Comparison of ENCODE assay signal across 23 cellular contexts in genomic region chr2:122105885-122106221, GRCh38.
DNase-seq lines count a peak whose midpoint lies in the region; ATAC-seq, FAIRE-seq and TF ChIP-seq lines count a peak whose summit lies in the region.
"Had no signal": no experiment of that assay in that cellular context is flagged by ENCODE, and none has a peak within 500 bp of the region (broad histone marks: within the 10 kb centered on the region; RNA-seq: fewer than 3 reads in every experiment).

No MANE protein-coding gene starts in this region.

- DNase-seq in HAP-1 (ENCODE audit: low spot score in 2 of 2) (peak; percentile 61 to 73), astrocyte of the hippocampus (ENCODE audit: low read depth, low spot score) (peak; percentile 49), HepG2 (ENCODE audit: low spot score) (no peak), mucosa of gallbladder (ENCODE audit: low spot score) (no peak), NCI-H82 treated with DMSO at 0.1 percent for 48 hours (lab: John Stamatoyannopoulos, UW; ENCODE audit: unreplicated experiment) (no peak), Ammon's horn (ENCODE audit: low spot score) (no peak)
- DNase-seq in activated T-cell treated with anti-CD3 and anti-CD28 coated beads, Interleukin-2, amount 50 U/mL, for 48 hours = no peak
- DNase-seq: ACHN; AML-193; Calu3; CD4-positive, alpha-beta T cell; HFFc6; NCI-H1417 treated with DMSO at 0.1 percent for 48 hours; NCI-H187 treated with DMSO at 0.1 percent for 48 hours; NCI-H226; NCI-H524; NCI-H82; PC-3; RPMI8226; SHP77 treated with DMSO at 0.1 percent for 48 hours had no signal

- H3K27ac ChIP-seq in HepG2 (ENCODE audit: extremely low read length, insufficient read depth, low read length) = no peak overlapping the region
- H3K27ac ChIP-seq: KMS-11 had no signal

- H2AFZ ChIP-seq in HepG2 (ENCODE audit: low read length) = no peak overlapping the region

- H3K36me3 ChIP-seq in HAP-1 (replicated peaks) (no peaks in the 10 kb centered on the region), HepG2 (replicated peaks in 1 of 2; ENCODE audit: control insufficient read depth in 1 of 2, insufficient read depth in 2 of 2, low read length in 2 of 2) (no peaks in the 10 kb centered on the region)

- CTCF ChIA-PET in HepG2 (lab: Yijun Ruan, JAX; ENCODE audit: low intra/inter-chr PET ratio, low total read pairs) = no interaction called here

- no peak for ATAC-seq in HepG2
- ATAC-seq: PC-3 had no signal

- H4K20me1 ChIP-seq in HepG2 (ENCODE audit: insufficient read depth, low read length) = no peaks in the 10 kb centered on the region

- POLR2A ChIA-PET in HepG2 (lab: Yijun Ruan, JAX) = no interaction called here

- no peak for TF ChIP-seq RAD21 in HepG2 (CRISPR knock-in tag; IDR thresholded peaks at IDR 0.05)

- H3K4me3 ChIP-seq in HAP-1 (peak overlapping the region; percentile 3), HepG2 (replicated peaks in 1 of 3; ENCODE audit: insufficient read depth in 1 of 3, low read depth in 2 of 3, low read length in 3 of 3) (no peak overlapping the region)

- H3K4me2 ChIP-seq in HepG2 (ENCODE audit: low read depth, low read length) = no peak overlapping the region
- H3K4me2 ChIP-seq: KMS-11 had no signal

- no TSS peak for BruUV-seq in HepG2 (replicated peaks; lab: Mats Ljungman, UMichigan)

- TF ChIP-seq CTCF in HepG2 (CRISPR knock-in tag; IDR thresholded peaks at IDR 0.05) = no peak

- in situ Hi-C loops in HAP-1 (cut with MboI; ENCODE audit: low sequenced_read_pairs) = no loop called here
- in situ Hi-C loops in HepG2 (cut with HindIII; ENCODE audit: extremely low pct_ligation_motif_present, low pct_unique_long_range_greater_than_20kb) = no loop called here

- TF ChIP-seq POLR2A in HepG2 (IDR thresholded peaks at IDR 0.05; ENCODE audit: insufficient read depth in 1 of 2, low read depth in 2 of 2, low read length in 2 of 2) = no peak

- no peaks in the 10 kb centered on the region for H3K79me2 ChIP-seq in HepG2 (ENCODE audit: insufficient read depth, low read length)

- TF ChIP-seq EP300 in HepG2 (IDR thresholded peaks at IDR 0.05; ENCODE audit: low read depth in 2 of 2, low read length in 2 of 2) = no peak
- no peak for TF ChIP-seq EP300 in HepG2 (CRISPR knock-in tag; IDR thresholded peaks at IDR 0.05; ENCODE audit: borderline replicate concordance)

- FAIRE-seq in HepG2 (lab: Jason Lieb, UNC) = no peak
- FAIRE-seq: GM12892, H54 had no signal

- intact Hi-C loops in HepG2 (cut with micrococcal nuclease; ENCODE audit: unreplicated experiment) = no loop called here

- H3K27me3 ChIP-seq in HAP-1 (ENCODE audit: low read depth) (no peaks in the 10 kb centered on the region), HepG2 (ENCODE audit: control insufficient read depth in 1 of 2, insufficient read depth in 2 of 2, low read length in 2 of 2) (peaks cover 0 to 23% of the 10 kb centered on the region in 2 experiments; a peak in 2 of 5 replicates)

- H3K4me1 ChIP-seq in HAP-1 (peaks cover 24% of the 10 kb centered on the region), HepG2 (ENCODE audit: insufficient read depth, low read length) (no peaks in the 10 kb centered on the region)

- H3K9me3 ChIP-seq in HAP-1 (peaks cover 2% of the 10 kb centered on the region; the same call in 1 of the 2 replicates), HepG2 (ENCODE audit: low read length) (no peaks in the 10 kb centered on the region)

- 33% methylated on average over 3 of the region's 3 CpGs for WGBS in HepG2 (ENCODE audit: low lambda C conversion rate)

- H3K9ac ChIP-seq in HepG2 (ENCODE audit: insufficient read depth, low read depth, low read length) = no peak overlapping the region
- H3K9ac ChIP-seq: KMS-11 had no signal

TF ChIP-seq in HepG2, 621 proteins besides CTCF, POLR2A, EP300 and RAD21:
- 0 out of 2 replicates have a peak, but pooled peaks have one; percentile 32 for TF ChIP-seq PRDM15 (CRISPR knock-in tag; IDR thresholded peaks at IDR 0.05)
- no peak for TF ChIP-seq ZNF724P (CRISPR knock-in tag; IDR thresholded peaks at IDR 0.05; ENCODE audit: borderline replicate concordance)

Comparison
In these comparisons a context has a peak if more than half of its experiments do, and no peak if none do; other contexts are left out.
1. DNase-seq: peak in HAP-1 (2 of 2) and astrocyte of the hippocampus (single experiment); none in HepG2 (single experiment), mucosa of gallbladder (single experiment), NCI-H82 treated with DMSO at 0.1 percent for 48 hours (single experiment), activated T-cell treated with anti-CD3 and anti-CD28 coated beads, Interleukin-2, amount 50 U/mL, for 48 hours (0 of 2) and Ammon's horn (single experiment).